In the genomic region with DNA sequence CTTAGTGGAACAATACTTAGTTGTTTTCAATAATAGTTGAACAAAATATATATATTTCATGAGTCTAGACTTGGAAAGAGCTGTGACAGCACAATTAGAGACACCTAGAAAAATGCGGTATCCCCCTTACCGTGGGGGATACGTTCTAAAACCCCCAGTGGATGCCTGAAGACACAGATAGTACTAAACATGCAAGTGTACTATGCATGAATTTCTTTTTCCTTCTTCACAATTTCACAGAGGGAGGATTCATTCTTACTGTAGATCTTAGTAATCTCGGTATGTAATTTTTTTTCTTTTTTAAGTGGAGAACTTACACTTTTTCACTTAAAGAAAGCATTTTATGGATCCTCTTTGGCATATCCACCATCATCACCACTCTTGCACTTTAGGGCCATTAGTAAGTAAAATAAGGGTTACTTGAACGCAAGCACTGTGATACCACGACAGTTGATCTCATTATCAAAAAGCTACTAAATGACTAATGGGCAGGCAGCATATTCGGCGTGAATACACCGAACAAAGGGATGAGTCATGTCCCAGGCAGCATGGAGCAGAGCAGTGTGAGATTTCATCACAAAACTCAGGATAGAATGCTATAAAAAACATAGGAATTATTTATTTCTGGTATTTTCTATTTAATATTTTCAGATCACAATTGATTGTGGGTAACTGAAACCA, we compare ENCODE assay signal across 9 cellular contexts.
DNase-seq lines count a peak whose midpoint lies in the region; FAIRE-seq and TF ChIP-seq lines count a peak whose summit lies in the region.
"Had no signal": no experiment of that assay in that cellular context is flagged by ENCODE, and none has a peak within 500 bp of the region (broad histone marks: within the 10 kb centered on the region; RNA-seq: fewer than 3 reads in every experiment).

No MANE protein-coding gene starts in this region.

- no peaks in the 10 kb centered on the region for H3K79me2 ChIP-seq in keratinocyte (ENCODE audit: control insufficient read depth, insufficient read depth, low read length)

- H3K9me1 ChIP-seq in keratinocyte (ENCODE audit: control insufficient read depth, extremely low read depth, insufficient read depth, low read length), result no peaks in the 10 kb centered on the region

- no peak for TF ChIP-seq EP300 in sigmoid colon (IDR thresholded peaks at IDR 0.05)

- peak; percentile 89 for FAIRE-seq in keratinocyte (lab: Jason Lieb, UNC)

- no peak for TF ChIP-seq POLR2A in sigmoid colon (IDR thresholded peaks at IDR 0.05)

- WGBS in sigmoid colon, 2 donors, result 73 to 86% methylated on average over 9 of the region's 9 CpGs

- no peaks in the 10 kb centered on the region for H4K20me1 ChIP-seq in keratinocyte (ENCODE audit: control insufficient read depth, extremely low read depth, insufficient read depth, low read length)

- H3K27ac ChIP-seq in ascending aorta, result no peak overlapping the region
- H3K27ac ChIP-seq in keratinocyte (ENCODE audit: control insufficient read depth, insufficient read depth, low read length), result peak overlapping the region; percentile 51
- H3K27ac ChIP-seq in sigmoid colon, result no peak overlapping the region
- H3K27ac ChIP-seq: tibial artery had no signal

- H3K36me3 ChIP-seq in ascending aorta (no peaks in the 10 kb centered on the region), keratinocyte (ENCODE audit: control insufficient read depth in 2 of 2, extremely low read depth in 1 of 2, insufficient read depth in 2 of 2, low read length in 2 of 2) (no peaks in the 10 kb centered on the region), sigmoid colon (no peaks in the 10 kb centered on the region)
- H3K36me3 ChIP-seq: tibial artery had no signal

- DNase-seq in ELR (ENCODE audit: low read depth), result peak; percentile 91
- DNase-seq in HS-27A (ENCODE audit: low read depth), result peak; percentile 83
- DNase-seq in ascending aorta (ENCODE audit: low spot score in 2 of 2), result peak in 1 of 2 donors; percentile 69
- no peak for DNase-seq in keratinocyte (ENCODE audit: low read depth, low spot score)
- no peak for DNase-seq in sigmoid colon
- DNase-seq in T1000 (lab: John Stamatoyannopoulos, UW), result no peak
- DNase-seq in NCI-H1930 (lab: John Stamatoyannopoulos, UW), result no peak
- no peak for DNase-seq in islet precursor cell

- H3K4me1 ChIP-seq in ascending aorta (no peaks in the 10 kb centered on the region), keratinocyte (ENCODE audit: control insufficient read depth, extremely low read depth, insufficient read depth, low read length) (peaks cover 7% of the 10 kb centered on the region), sigmoid colon (no peaks in the 10 kb centered on the region)
- H3K4me1 ChIP-seq: tibial artery had no signal

- dilution Hi-C loops in keratinocyte (cut with MboI; ENCODE audit: extremely low pct_ligation_motif_present, low sequenced_read_pairs), result no loop called here

- H3K4me3 ChIP-seq in ascending aorta (peak overlapping the region; percentile 20 to 22), keratinocyte (ENCODE audit: control insufficient read depth in 2 of 3, extremely low read depth in 1 of 3, insufficient read depth in 2 of 3, low read depth in 1 of 3, low read length in 3 of 3) (no peak overlapping the region), sigmoid colon (peak overlapping the region in 1 of 4 donors; percentile 0)
- H3K4me3 ChIP-seq: tibial artery had no signal

- intact Hi-C loops in ascending aorta (cut with DNase I), result loop anchor here (10.0 kb wide), 1 partner anchor 109 kb away; the partner anchor contains the start of gene TCF12
- intact Hi-C loops in sigmoid colon (cut with DNase I), result no loop called here

- peak overlapping the region; percentile 53 for H3K4me2 ChIP-seq in keratinocyte (ENCODE audit: control insufficient read depth, extremely low read depth, insufficient read depth, low read depth, low read length)

- no peak for TF ChIP-seq CTCF in ascending aorta (IDR thresholded peaks at IDR 0.05)
- no peak for TF ChIP-seq CTCF in keratinocyte (optimal IDR thresholded peaks at IDR 0.05 in 1 of 3, IDR thresholded peaks at IDR 0.05 in 1 of 3, conservative IDR thresholded peaks at IDR 0.05 in 1 of 3; ENCODE audit: extremely low read depth in 1 of 3, insufficient read depth in 2 of 3, low read length in 3 of 3)
- no peak for TF ChIP-seq CTCF in sigmoid colon (IDR thresholded peaks at IDR 0.05)

- H3K27me3 ChIP-seq in ascending aorta, result no peaks in the 10 kb centered on the region
- H3K27me3 ChIP-seq in keratinocyte (ENCODE audit: control insufficient read depth, extremely low read depth, insufficient read depth, low read length), result no peaks in the 10 kb centered on the region
- no peaks in the 10 kb centered on the region for H3K27me3 ChIP-seq in sigmoid colon
- H3K27me3 ChIP-seq: tibial artery had no signal

- peak overlapping the region; percentile 28 for H3K9ac ChIP-seq in keratinocyte (ENCODE audit: control insufficient read depth, extremely low read depth, insufficient read depth, low read length)

- H2AFZ ChIP-seq in keratinocyte (ENCODE audit: control insufficient read depth, low read length), result peak overlapping the region; percentile 17

- H3K9me3 ChIP-seq in ascending aorta, result peaks cover 0 to 13% of the 10 kb centered on the region in 2 donors
- H3K9me3 ChIP-seq in keratinocyte (ENCODE audit: control insufficient read depth, low read depth, low read length), result no peaks in the 10 kb centered on the region
- peaks cover 0 to 10% (median 3%) of the 10 kb centered on the region in 4 donors for H3K9me3 ChIP-seq in sigmoid colon

Comparison
In these comparisons a context has a peak if more than half of its experiments do, and no peak if none do; other contexts are left out.
1. DNase-seq: peak in ELR (single experiment) and HS-27A (single experiment); none in keratinocyte (single experiment), sigmoid colon (single experiment), T1000 (single experiment), NCI-H1930 (0 of 2) and islet precursor cell (single experiment).
2. H3K4me3 ChIP-seq: peak in ascending aorta (2 of 2); none in keratinocyte (0 of 3).